In genomic region chr3:48938156-48938555, GRCh38 we compare ENCODE assay signal across 27 cellular contexts. TPM values are rescaled to one million over a fixed set of nuclear protein-coding genes. Genes with fewer than 3 reads are reported as not detected.
DNase-seq lines count a peak whose midpoint lies in the region; TF ChIP-seq lines count a peak whose summit lies in the region.
"Had no signal": no experiment of that assay in that cellular context is flagged by ENCODE, and none has a peak within 500 bp of the region (broad histone marks: within the 10 kb centered on the region; RNA-seq: fewer than 3 reads in every experiment).

No MANE protein-coding gene starts in this region.

- peak overlapping the region; percentile 19 for H3K27ac Mint-ChIP-seq in activated naive CD4-positive, alpha-beta T cell treated with anti-CD3 and anti-CD28 coated beads for 36 hours
- peak overlapping the region; percentile 8 for H3K27ac Mint-ChIP-seq in nephron progenitor cell

- CTCF ChIA-PET in activated naive CD4-positive, alpha-beta T cell treated with anti-CD3 and anti-CD28 coated beads for 36 hours (lab: Charles Lee): interaction anchor here (0.7 kb wide), 1 partner anchor 163 kb away, joined by 3 read pairs; no protein-coding TSS in a partner anchor

- H3K9me3 ChIP-seq in adipocyte (ENCODE audit: control insufficient read depth, low read length) (no peaks in the 10 kb centered on the region), uterus (no peaks in the 10 kb centered on the region)
- H3K9me3 ChIP-seq: colonic mucosa, esophagus squamous epithelium, gastrocnemius medialis, ovary had no signal

- H3K36me3 ChIP-seq in adipocyte (ENCODE audit: control insufficient read depth, insufficient read depth, low read length, severe bottlenecking) (peaks cover 32% of the 10 kb centered on the region), uterus (no peaks in the 10 kb centered on the region)
- H3K36me3 ChIP-seq: colonic mucosa, ovary had no signal

- no peak overlapping the region for H3K4me3 ChIP-seq in adipocyte (ENCODE audit: low read length)
- no peak overlapping the region for H3K4me3 ChIP-seq in uterus
- H3K4me3 ChIP-seq: colonic mucosa, esophagus squamous epithelium, gastrocnemius medialis, ovary, smooth muscle cell had no signal

- peaks cover 28% of the 10 kb centered on the region for H3K36me3 Mint-ChIP-seq in activated naive CD4-positive, alpha-beta T cell treated with anti-CD3 and anti-CD28 coated beads for 36 hours (ENCODE audit: low read depth)
- H3K36me3 Mint-ChIP-seq in nephron progenitor cell (ENCODE audit: low read depth): peaks cover 59% of the 10 kb centered on the region

- TF ChIP-seq CTCF in nephron progenitor cell (IDR thresholded peaks at IDR 0.05): no peak
- TF ChIP-seq CTCF in uterus (IDR thresholded peaks at IDR 0.05): no peak

- H3K27me3 Mint-ChIP-seq in activated naive CD4-positive, alpha-beta T cell treated with anti-CD3 and anti-CD28 coated beads for 36 hours (ENCODE audit: low read depth): no peaks in the 10 kb centered on the region
- no peaks in the 10 kb centered on the region for H3K27me3 Mint-ChIP-seq in nephron progenitor cell (ENCODE audit: low read depth, poor library complexity)
- H3K27me3 Mint-ChIP-seq: IgD-negative memory B cell; naive thymus-derived CD8-positive, alpha-beta T cell had no signal

- intact Hi-C loops in activated naive CD4-positive, alpha-beta T cell treated with anti-CD3 and anti-CD28 coated beads for 36 hours (cut with micrococcal nuclease): no loop called here
- intact Hi-C loops in uterus (cut with DNase I; ENCODE audit: low total_unique reads): no loop called here

- no peak for TF ChIP-seq POLR2A in uterus (IDR thresholded peaks at IDR 0.05)

- peaks cover 26% of the 10 kb centered on the region for H3K4me1 Mint-ChIP-seq in activated naive CD4-positive, alpha-beta T cell treated with anti-CD3 and anti-CD28 coated beads for 36 hours (ENCODE audit: low read depth)
- no peaks in the 10 kb centered on the region for H3K4me1 Mint-ChIP-seq in nephron progenitor cell

- DNase-seq in activated naive CD4-positive, alpha-beta T cell treated with anti-CD3 and anti-CD28 coated beads for 36 hours: no peak
- DNase-seq in activated naive CD4-positive, alpha-beta T cell treated with anti-CD3 and anti-CD28 coated beads, Interleukin-2, amount 50 U/mL, for 16 hours: no peak
- peak; percentile 15 for DNase-seq in OCI-M1 (lab: John Stamatoyannopoulos, UW)
- peak; percentile 25 for DNase-seq in adipocyte (ENCODE audit: low read depth)
- DNase-seq in nephron progenitor cell: no peak
- no peak for DNase-seq in NCI-H2196 treated with DMSO at 0.1 percent for 48 hours (lab: John Stamatoyannopoulos, UW; ENCODE audit: unreplicated experiment)
- DNase-seq in DMS 273 treated with DMSO at 0.1 percent for 48 hours (lab: John Stamatoyannopoulos, UW): no peak
- DNase-seq in uterus: no peak
- DNase-seq: activated T-cell treated with anti-CD3 and anti-CD28 coated beads, Interleukin-2, amount 50 U/mL, for 1 hour; C1 segment of cervical spinal cord; colonic mucosa; EL; esophagus squamous epithelium; gastrocnemius medialis; HCEC 1CT; hypothalamus; left ventricle myocardium superior; midbrain; naive thymus-derived CD8-positive, alpha-beta T cell; NCI-H1105 treated with DMSO at 0.1 percent for 48 hours; NCI-H2081; NCI-H774; ovary; stimulated activated CD4-positive, alpha-beta T cell treated with anti-CD3 and anti-CD28 coated beads, Interleukin-2, amount 100 ng/mL, for 24 hours; WERI-Rb-1 had no signal

- H3K4me3 Mint-ChIP-seq in activated naive CD4-positive, alpha-beta T cell treated with anti-CD3 and anti-CD28 coated beads for 36 hours: no peak overlapping the region
- H3K4me3 Mint-ChIP-seq in nephron progenitor cell: no peak overlapping the region

- H3K27ac ChIP-seq in uterus: no peak overlapping the region
- H3K27ac ChIP-seq: colonic mucosa, esophagus squamous epithelium, ovary, WERI-Rb-1 had no signal

- H3K9ac ChIP-seq in adipocyte (ENCODE audit: low read length): no peak overlapping the region

- H3K27me3 ChIP-seq in adipocyte (replicated peaks; ENCODE audit: control insufficient read depth, insufficient read depth, low read length) (no peaks in the 10 kb centered on the region), uterus (no peaks in the 10 kb centered on the region)
- H3K27me3 ChIP-seq: colonic mucosa, esophagus squamous epithelium, gastrocnemius medialis, ovary had no signal

- H3K4me1 ChIP-seq in adipocyte (ENCODE audit: control insufficient read depth, insufficient read depth, low read length) (peaks cover 4% of the 10 kb centered on the region), uterus (no peaks in the 10 kb centered on the region)
- H3K4me1 ChIP-seq: colonic mucosa had no signal

- no peaks in the 10 kb centered on the region for H3K9me3 Mint-ChIP-seq in activated naive CD4-positive, alpha-beta T cell treated with anti-CD3 and anti-CD28 coated beads for 36 hours
- peaks cover 10% of the 10 kb centered on the region for H3K9me3 Mint-ChIP-seq in nephron progenitor cell
- H3K9me3 Mint-ChIP-seq: IgD-negative memory B cell; naive thymus-derived CD8-positive, alpha-beta T cell had no signal

RNA-seq across cellular contexts. Expression of gene ARIH2, which starts 19.5 kb away (rescaled TPM):
- total RNA-seq in activated naive CD4-positive, alpha-beta T cell treated with anti-CD3 and anti-CD28 coated beads for 36 hours: 10 to 100 TPM; 96.1 to 99.1 TPM
- 100 to 1,000 TPM in 1 of 4 donors, 10 to 100 TPM in 3; 37.4 to 102 (median 79.9) TPM for total RNA-seq in uterus

RNA-seq across cellular contexts. Expression of gene SLC25A20, which starts 39.5 kb away (rescaled TPM):
- total RNA-seq in activated naive CD4-positive, alpha-beta T cell treated with anti-CD3 and anti-CD28 coated beads for 36 hours: 10 to 100 TPM; 12.9 to 16.2 TPM
- 10 to 100 TPM in 2 of 4 donors, 1 to 10 TPM in 2; 7.7 to 41.8 (median 15.3) TPM for total RNA-seq in uterus

RNA-seq across cellular contexts. Expression of gene P4HTM, which starts 51.9 kb away (rescaled TPM):
- 10 to 100 TPM; 20.2 to 21.7 TPM for total RNA-seq in activated naive CD4-positive, alpha-beta T cell treated with anti-CD3 and anti-CD28 coated beads for 36 hours
- total RNA-seq in uterus: 10 to 100 TPM; 35.0 to 81.5 (median 51.1) TPM

Comparison
In these comparisons a context has a peak if more than half of its experiments do, and no peak if none do; other contexts are left out.
1. DNase-seq: peak in OCI-M1 (single experiment) and adipocyte (single experiment); none in activated naive CD4-positive, alpha-beta T cell treated with anti-CD3 and anti-CD28 coated beads for 36 hours (single experiment), activated naive CD4-positive, alpha-beta T cell treated with anti-CD3 and anti-CD28 coated beads, Interleukin-2, amount 50 U/mL, for 16 hours (single experiment), nephron progenitor cell (single experiment), NCI-H2196 treated with DMSO at 0.1 percent for 48 hours (single experiment), DMS 273 treated with DMSO at 0.1 percent for 48 hours (single experiment) and uterus (0 of 2).